Comparison of ENCODE assay signal across 1 cellular context in genomic region chr19:48896191-48896720, GRCh38.
TF ChIP-seq lines count a peak whose summit lies in the region.

No MANE protein-coding gene starts in this region.

TF ChIP-seq in IMR-90, 13 proteins besides CTCF, POLR2A, EP300 and RAD21 (continued from another document):
- TF ChIP-seq RFX5 (IDR thresholded peaks at IDR 0.05; ENCODE audit: low read depth, low read length) (no peak), FOS (IDR thresholded peaks at IDR 0.05; ENCODE audit: low read depth, low read length) (no peak), CEBPB (IDR thresholded peaks at IDR 0.05; ENCODE audit: low read depth, low read length) (no peak), NFE2L2 (IDR thresholded peaks at IDR 0.05; ENCODE audit: low read depth, low read length) (no peak)
